Comparison of ENCODE assay signal across 16 cellular contexts in the genomic region with DNA sequence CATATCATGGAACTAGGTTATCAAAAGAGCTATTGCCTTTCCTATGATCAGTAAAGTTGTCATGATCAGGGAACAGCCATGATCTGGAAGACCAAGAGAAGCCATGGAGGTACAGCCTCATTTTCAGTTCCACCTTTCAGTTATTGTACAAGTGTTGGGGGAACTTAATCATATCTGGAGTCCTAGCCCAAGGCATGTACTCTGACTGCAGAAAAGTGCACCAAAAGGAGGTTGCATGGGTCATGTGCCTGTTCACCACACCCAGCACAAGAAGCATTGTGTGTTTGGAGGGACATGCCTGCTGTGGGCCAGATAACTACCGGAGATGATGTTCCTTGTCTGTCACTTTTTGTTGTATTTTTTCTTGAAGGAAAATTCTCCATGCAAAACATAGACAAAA.
DNase-seq lines count a peak whose midpoint lies in the region; ATAC-seq and TF ChIP-seq lines count a peak whose summit lies in the region.
"Had no signal": no experiment of that assay in that cellular context is flagged by ENCODE, and none has a peak within 500 bp of the region (broad histone marks: within the 10 kb centered on the region; RNA-seq: fewer than 3 reads in every experiment).

No MANE protein-coding gene starts in this region.

- H3K79me2 ChIP-seq in OCI-LY3 (ENCODE audit: low read length) = no peaks in the 10 kb centered on the region

- no peaks in the 10 kb centered on the region for H3K27me3 ChIP-seq in OCI-LY3 (ENCODE audit: low read depth, low read length)
- H3K27me3 ChIP-seq: heart left ventricle had no signal

- H4K20me1 ChIP-seq in OCI-LY3 (ENCODE audit: insufficient read depth, low read length) = no peaks in the 10 kb centered on the region

- H3K4me3 ChIP-seq in OCI-LY3 (ENCODE audit: low read length) (peak overlapping the region; percentile 15; the same call in 1 of the 2 replicates), coronary artery (no peak overlapping the region)
- H3K4me3 ChIP-seq: heart left ventricle, prostate gland had no signal

- peak overlapping the region; percentile 44 for H3K9ac ChIP-seq in OCI-LY3 (ENCODE audit: low read length)

- H3K9me3 ChIP-seq in OCI-LY3 (ENCODE audit: insufficient read depth, low read length) = no peaks in the 10 kb centered on the region
- H3K9me3 ChIP-seq: heart left ventricle, prostate gland had no signal

- CTCF ChIA-PET in HEK293T (lab: Yijun Ruan, JAX) = no interaction called here

- TF ChIP-seq CTCF in OCI-LY3 (IDR thresholded peaks at IDR 0.05; ENCODE audit: low read depth, low read length) (no peak), coronary artery (IDR thresholded peaks at IDR 0.05) (no peak)

- no peak overlapping the region for H2AFZ ChIP-seq in OCI-LY3 (ENCODE audit: low read depth, low read length)

- H3K36me3 ChIP-seq in OCI-LY3 (replicated peaks; ENCODE audit: low read depth, low read length) = no peaks in the 10 kb centered on the region
- H3K36me3 ChIP-seq: heart left ventricle, prostate gland had no signal

- ATAC-seq in GM18511 (IDR thresholded peaks at IDR 0.05; ENCODE audit: unreplicated experiment) = peak; percentile 60
- peak; percentile 65 for ATAC-seq in GM21447 (IDR thresholded peaks at IDR 0.05; ENCODE audit: unreplicated experiment)
- peak; percentile 42 for ATAC-seq in HG02981 (IDR thresholded peaks at IDR 0.05; ENCODE audit: unreplicated experiment)
- no peak for ATAC-seq in GM19455 (IDR thresholded peaks at IDR 0.05; ENCODE audit: unreplicated experiment)
- ATAC-seq: activated naive CD8-positive, alpha-beta T cell treated with anti-CD3 and anti-CD28 coated beads, Interleukin-2, amount 50 U/mL, for 24 hours; heart left ventricle had no signal

- DNase-seq in activated gamma-delta T cell (lab: John Stamatoyannopoulos, UW) (no peak), coronary artery (ENCODE audit: low spot score) (no peak), HEK293T (ENCODE audit: extremely low spot score) (no peak)
- DNase-seq: activated CD4-positive, CD25-positive, alpha-beta regulatory T cell treated with anti-CD3 and anti-CD28 coated beads, Interleukin-2, amount 50 U/mL, for 72 hours; activated naive CD8-positive, alpha-beta T cell treated with anti-CD3 and anti-CD28 coated beads, Interleukin-2, amount 50 U/mL, for 24 hours; Calu3; heart left ventricle; kidney glomerular epithelial cell; NCI-H345; stimulated activated CD8-positive, alpha-beta memory T cell treated with anti-CD3 and anti-CD28 coated beads, Interleukin-4, amount 100 ng/mL, for 48 hours had no signal

- POLR2A ChIA-PET in HEK293T (lab: Yijun Ruan, JAX) = no interaction called here

- H3K27ac ChIP-seq in OCI-LY3 (ENCODE audit: low read length) (peak overlapping the region; percentile 89), coronary artery (no peak overlapping the region)
- H3K27ac ChIP-seq: heart left ventricle, prostate gland had no signal

- H3K4me1 ChIP-seq in OCI-LY3 (ENCODE audit: low read length) = peaks cover 46% of the 10 kb centered on the region
- H3K4me1 ChIP-seq: prostate gland had no signal

- H3K4me2 ChIP-seq in OCI-LY3 (ENCODE audit: low read length) = peak overlapping the region; percentile 70

TF ChIP-seq in HEK293T, 16 proteins besides CTCF, POLR2A, EP300 and RAD21:
- no peak for TF ChIP-seq LEF1 (IDR thresholded peaks at IDR 0.05; ENCODE audit: borderline replicate concordance)
- no peak for TF ChIP-seq SUZ12 (IDR thresholded peaks at IDR 0.05)
- TF ChIP-seq TARDBP (IDR thresholded peaks at IDR 0.05) = no peak
- TF ChIP-seq NFRKB (IDR thresholded peaks at IDR 0.05) = no peak
- TF ChIP-seq ARNT (IDR thresholded peaks at IDR 0.05) = no peak
- TF ChIP-seq, protein P1, sequence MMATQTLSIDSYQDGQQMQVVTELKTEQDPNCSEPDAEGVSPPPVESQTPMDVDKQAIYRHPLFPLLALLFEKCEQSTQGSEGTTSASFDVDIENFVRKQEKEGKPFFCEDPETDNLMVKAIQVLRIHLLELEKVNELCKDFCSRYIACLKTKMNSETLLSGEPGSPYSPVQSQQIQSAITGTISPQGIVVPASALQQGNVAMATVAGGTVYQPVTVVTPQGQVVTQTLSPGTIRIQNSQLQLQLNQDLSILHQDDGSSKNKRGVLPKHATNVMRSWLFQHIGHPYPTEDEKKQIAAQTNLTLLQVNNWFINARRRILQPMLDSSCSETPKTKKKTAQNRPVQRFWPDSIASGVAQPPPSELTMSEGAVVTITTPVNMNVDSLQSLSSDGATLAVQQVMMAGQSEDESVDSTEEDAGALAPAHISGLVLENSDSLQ (IDR thresholded peaks at IDR 0.05) = no peak
- no peak for TF ChIP-seq BHLHE40 (IDR thresholded peaks at IDR 0.05; ENCODE audit: borderline replicate concordance)
- TF ChIP-seq FOXK2 (IDR thresholded peaks at IDR 0.05) = no peak
- no peak for TF ChIP-seq ELF4 (IDR thresholded peaks at IDR 0.05)
- no peak for TF ChIP-seq CTBP1 (IDR thresholded peaks at IDR 0.05; ENCODE audit: borderline replicate concordance)
- TF ChIP-seq FOXM1 (IDR thresholded peaks at IDR 0.05; ENCODE audit: borderline replicate concordance) = no peak
- TF ChIP-seq ZNF384 (IDR thresholded peaks at IDR 0.05) = no peak
- no peak for TF ChIP-seq HDGF (IDR thresholded peaks at IDR 0.05; ENCODE audit: borderline replicate concordance)
- no peak for TF ChIP-seq SP1 (IDR thresholded peaks at IDR 0.05)
